Comparison of ENCODE assay signal across 14 cellular contexts in genomic region chr3:194548346-194549321, GRCh38.
DNase-seq lines count a peak whose midpoint lies in the region; ATAC-seq and TF ChIP-seq lines count a peak whose summit lies in the region.
"Had no signal": no experiment of that assay in that cellular context is flagged by ENCODE, and none has a peak within 500 bp of the region (broad histone marks: within the 10 kb centered on the region; RNA-seq: fewer than 3 reads in every experiment).

No MANE protein-coding gene starts in this region.

- no peaks in the 10 kb centered on the region for H3F3A ChIP-seq in MM.1S (ENCODE audit: insufficient read depth, low read length)

- H3K27ac ChIP-seq in MM.1S (ENCODE audit: low read length) (no peak overlapping the region), cardiac muscle cell (peak overlapping the region; percentile 78), psoas muscle (no peak overlapping the region), lower lobe of right lung (no peak overlapping the region)
- H3K27ac ChIP-seq: sigmoid colon had no signal

- H3K36me3 Mint-ChIP-seq in T-cell (no peaks in the 10 kb centered on the region), T-helper 17 cell (ENCODE audit: low read depth) (no peaks in the 10 kb centered on the region)
- no peaks in the 10 kb centered on the region for H3K36me3 Mint-ChIP-seq in activated CD8-positive, alpha-beta T cell treated with anti-CD3 and anti-CD28 coated beads, Interleukin-2, amount 10 ng/mL, durations not matched to agents 7 days and 5 days (ENCODE audit: low read depth)

- H3K9me3 ChIP-seq in MM.1S (replicated peaks; ENCODE audit: insufficient read depth, low read length) = no peaks in the 10 kb centered on the region
- H3K9me3 ChIP-seq in cardiac muscle cell (ENCODE audit: low read depth) = no peaks in the 10 kb centered on the region
- H3K9me3 ChIP-seq in psoas muscle = no peaks in the 10 kb centered on the region
- H3K9me3 ChIP-seq in T-helper 17 cell (ENCODE audit: control insufficient read depth, low read length, poor library complexity, severe bottlenecking) = no peaks in the 10 kb centered on the region
- no peaks in the 10 kb centered on the region for H3K9me3 ChIP-seq in lower lobe of right lung
- H3K9me3 ChIP-seq: BE2C, sigmoid colon had no signal

- H3K79me2 ChIP-seq in MM.1S (ENCODE audit: low read length) = no peaks in the 10 kb centered on the region

- no peak for DNase-seq in MM.1S
- DNase-seq in T-cell = no peak
- peak in 1 of 2 donors; percentile 6 for DNase-seq in cardiac muscle cell (ENCODE audit: low read depth in 1 of 2, low spot score in 1 of 2)
- DNase-seq in psoas muscle = no peak
- DNase-seq in T-helper 17 cell = no peak
- DNase-seq in D341Med (ENCODE audit: low spot score) = no peak
- DNase-seq in lower lobe of right lung = no peak
- no peak for DNase-seq in activated CD8-positive, alpha-beta T cell treated with anti-CD3 and anti-CD28 coated beads, Interleukin-2, amount 10 ng/mL, durations not matched to agents 7 days and 5 days
- DNase-seq: BE2C, DMS53, NCI-H748 treated with DMSO at 0.1 percent for 48 hours, sigmoid colon, T1000 had no signal

- H3K4me1 Mint-ChIP-seq in T-cell = peaks cover 0 to 5% (median 0%) of the 10 kb centered on the region in 3 donors
- peaks cover 6% of the 10 kb centered on the region for H3K4me1 Mint-ChIP-seq in T-helper 17 cell
- no peaks in the 10 kb centered on the region for H3K4me1 Mint-ChIP-seq in activated CD8-positive, alpha-beta T cell treated with anti-CD3 and anti-CD28 coated beads, Interleukin-2, amount 10 ng/mL, durations not matched to agents 7 days and 5 days (ENCODE audit: low read depth)
- H3K4me1 Mint-ChIP-seq: stimulated activated memory B cell treated with anti-CD40 and anti-IgM and Interleukin-4, amounts not matched to agents 10 μg/mL and 1 μg/mL and 100 μg/mL, for 72 hours had no signal

- H3K36me3 ChIP-seq in MM.1S (replicated peaks; ENCODE audit: insufficient read depth, low read length) (no peaks in the 10 kb centered on the region), cardiac muscle cell (no peaks in the 10 kb centered on the region), psoas muscle (ENCODE audit: insufficient read depth in 1 of 2, low read depth in 1 of 2) (no peaks in the 10 kb centered on the region), lower lobe of right lung (no peaks in the 10 kb centered on the region)
- H3K36me3 ChIP-seq: BE2C, sigmoid colon had no signal

- H3K4me2 ChIP-seq in MM.1S (ENCODE audit: low read depth, low read length) = no peak overlapping the region

- H3K27ac Mint-ChIP-seq in T-cell (peak overlapping the region; percentile 2 to 37), T-helper 17 cell (no peak overlapping the region)
- H3K27ac Mint-ChIP-seq in activated CD8-positive, alpha-beta T cell treated with anti-CD3 and anti-CD28 coated beads, Interleukin-2, amount 10 ng/mL, durations not matched to agents 7 days and 5 days = no peak overlapping the region
- H3K27ac Mint-ChIP-seq: stimulated activated memory B cell treated with anti-CD40 and anti-IgM and Interleukin-4, amounts not matched to agents 10 μg/mL and 1 μg/mL and 100 μg/mL, for 72 hours had no signal

- no peak for TF ChIP-seq CTCF in MM.1S (IDR thresholded peaks at IDR 0.05; ENCODE audit: low read length)
- no peak for TF ChIP-seq CTCF in cardiac muscle cell (IDR thresholded peaks at IDR 0.05; ENCODE audit: low read depth, low read length)
- TF ChIP-seq CTCF in psoas muscle (IDR thresholded peaks at IDR 0.05) = no peak
- TF ChIP-seq CTCF in lower lobe of right lung (IDR thresholded peaks at IDR 0.05) = no peak

- H4K20me1 ChIP-seq in MM.1S (ENCODE audit: insufficient read depth, low read length) = no peaks in the 10 kb centered on the region

- H3K27me3 Mint-ChIP-seq in T-cell (no peaks in the 10 kb centered on the region), T-helper 17 cell (peaks cover 23% of the 10 kb centered on the region)
- peaks cover 7% of the 10 kb centered on the region for H3K27me3 Mint-ChIP-seq in activated CD8-positive, alpha-beta T cell treated with anti-CD3 and anti-CD28 coated beads, Interleukin-2, amount 10 ng/mL, durations not matched to agents 7 days and 5 days (ENCODE audit: low read depth)
- H3K27me3 Mint-ChIP-seq: stimulated activated memory B cell treated with anti-CD40 and anti-IgM and Interleukin-4, amounts not matched to agents 10 μg/mL and 1 μg/mL and 100 μg/mL, for 72 hours had no signal

- peaks cover 0 to 5% (median 1%) of the 10 kb centered on the region in 3 donors for H3K9me3 Mint-ChIP-seq in T-cell
- H3K9me3 Mint-ChIP-seq in activated CD8-positive, alpha-beta T cell treated with anti-CD3 and anti-CD28 coated beads, Interleukin-2, amount 10 ng/mL, durations not matched to agents 7 days and 5 days (ENCODE audit: insufficient read depth) = peaks cover 4% of the 10 kb centered on the region

- intact Hi-C loops in psoas muscle (cut with DNase I) (no loop called here), lower lobe of right lung (cut with DNase I) (no loop called here)

- POLR2A ChIA-PET in T-cell (lab: Charles Lee) = no interaction called here
- POLR2A ChIA-PET in activated CD8-positive, alpha-beta T cell treated with anti-CD3 and anti-CD28 coated beads, Interleukin-2, amount 10 ng/mL, durations not matched to agents 7 days and 5 days (lab: Charles Lee) = no interaction called here

- H3K4me3 Mint-ChIP-seq in T-cell = no peak overlapping the region
- H3K4me3 Mint-ChIP-seq in T-helper 17 cell = no peak overlapping the region
- no peak overlapping the region for H3K4me3 Mint-ChIP-seq in activated CD8-positive, alpha-beta T cell treated with anti-CD3 and anti-CD28 coated beads, Interleukin-2, amount 10 ng/mL, durations not matched to agents 7 days and 5 days
- H3K4me3 Mint-ChIP-seq: stimulated activated memory B cell treated with anti-CD40 and anti-IgM and Interleukin-4, amounts not matched to agents 10 μg/mL and 1 μg/mL and 100 μg/mL, for 72 hours had no signal

- H3K4me1 ChIP-seq in MM.1S (ENCODE audit: low read length) (no peaks in the 10 kb centered on the region), cardiac muscle cell (ENCODE audit: low read depth) (peaks cover 30% of the 10 kb centered on the region), psoas muscle (no peaks in the 10 kb centered on the region), lower lobe of right lung (no peaks in the 10 kb centered on the region)
- H3K4me1 ChIP-seq: BE2C, sigmoid colon had no signal

- CTCF ChIA-PET in T-cell (lab: Charles Lee) = interaction anchor here in 1 of 2 donors (0.6 kb wide), 1 partner anchor 90 kb away, joined by 3 read pairs; no protein-coding TSS in a partner anchor
- CTCF ChIA-PET in activated CD8-positive, alpha-beta T cell treated with anti-CD3 and anti-CD28 coated beads, Interleukin-2, amount 10 ng/mL, durations not matched to agents 7 days and 5 days (lab: Charles Lee) = no interaction called here

- ATAC-seq in T-cell (replicated peaks in 1 of 4) = no peak
- peak in 3 of 4 donors; percentile 19 to 48 (median 26) for ATAC-seq in psoas muscle
- no peak for ATAC-seq in T-helper 17 cell
- no peak for ATAC-seq in lower lobe of right lung
- no peak for ATAC-seq in activated CD8-positive, alpha-beta T cell treated with anti-CD3 and anti-CD28 coated beads, Interleukin-2, amount 10 ng/mL, durations not matched to agents 7 days and 5 days
- ATAC-seq: stimulated activated memory B cell treated with anti-CD40 and anti-IgM and Interleukin-4, amounts not matched to agents 10 μg/mL and 1 μg/mL and 100 μg/mL, for 72 hours had no signal

- H3K27me3 ChIP-seq in MM.1S (replicated peaks; ENCODE audit: insufficient read depth, low read length) (no peaks in the 10 kb centered on the region), cardiac muscle cell (no peaks in the 10 kb centered on the region), psoas muscle (ENCODE audit: insufficient read depth in 3 of 3, low read length in 2 of 3) (no peaks in the 10 kb centered on the region), lower lobe of right lung (ENCODE audit: low read depth) (no peaks in the 10 kb centered on the region)
- H3K27me3 ChIP-seq: BE2C, sigmoid colon had no signal

- H2AFZ ChIP-seq in MM.1S (ENCODE audit: low read length) = 0 out of 2 replicates have a peak overlapping the region, but pooled peaks have one; percentile 10

- WGBS in psoas muscle, 3 donors = 66 to 73% (median 72%) methylated on average over 16 of the region's 16 CpGs

- no peaks in the 10 kb centered on the region for H3K9me2 ChIP-seq in MM.1S (replicated peaks; ENCODE audit: insufficient read depth, low read length)

- H3K9ac ChIP-seq in MM.1S (ENCODE audit: low read length) = no peak overlapping the region

- H3K4me3 ChIP-seq in MM.1S (ENCODE audit: low read length) (no peak overlapping the region), cardiac muscle cell (no peak overlapping the region), psoas muscle (no peak overlapping the region), lower lobe of right lung (no peak overlapping the region)
- H3K4me3 ChIP-seq: sigmoid colon had no signal

Comparison
In these comparisons a context has a peak if more than half of its experiments do, and no peak if none do; other contexts are left out.
1. ATAC-seq: peak in psoas muscle (3 of 4); none in T-cell (0 of 4), T-helper 17 cell (single experiment), lower lobe of right lung (0 of 2) and activated CD8-positive, alpha-beta T cell treated with anti-CD3 and anti-CD28 coated beads, Interleukin-2, amount 10 ng/mL, durations not matched to agents 7 days and 5 days (single experiment).
2. H3K27ac Mint-ChIP-seq: peak in T-cell (2 of 2); none in T-helper 17 cell (single experiment) and activated CD8-positive, alpha-beta T cell treated with anti-CD3 and anti-CD28 coated beads, Interleukin-2, amount 10 ng/mL, durations not matched to agents 7 days and 5 days (single experiment).